In the genomic region with DNA sequence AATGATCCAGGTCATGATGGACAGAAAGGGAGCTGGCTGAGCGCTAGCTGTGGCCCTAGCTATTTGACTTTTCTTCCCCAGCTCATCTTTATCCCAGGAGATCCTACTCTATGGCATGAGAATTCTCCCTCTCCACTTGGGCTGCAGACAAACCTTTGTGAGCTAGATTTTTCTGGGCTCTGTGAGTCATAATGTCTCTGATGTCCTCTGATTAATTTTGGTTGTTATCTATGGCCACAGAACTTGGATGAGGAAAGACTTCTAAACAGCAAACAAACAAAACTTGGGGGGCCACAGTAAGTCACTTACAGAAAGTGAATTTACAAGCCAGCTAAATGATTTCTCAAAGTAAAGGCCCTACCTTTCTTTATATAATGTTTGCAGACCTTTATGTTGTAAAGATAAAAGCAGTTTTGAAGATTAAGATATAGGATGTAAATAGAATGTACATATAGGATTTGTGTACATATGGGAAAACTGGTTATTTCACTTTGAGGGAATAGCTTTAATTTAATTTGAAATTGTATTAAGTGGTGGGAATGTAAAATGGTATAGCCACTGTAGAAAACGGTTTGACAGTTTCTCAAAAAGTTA, we compare ENCODE assay signal across 20 cellular contexts. TPM values are rescaled to one million over a fixed set of nuclear protein-coding genes. Genes with fewer than 3 reads are reported as not detected.
DNase-seq lines count a peak whose midpoint lies in the region; FAIRE-seq and TF ChIP-seq lines count a peak whose summit lies in the region.
"Had no signal": no experiment of that assay in that cellular context is flagged by ENCODE, and none has a peak within 500 bp of the region (broad histone marks: within the 10 kb centered on the region; RNA-seq: fewer than 3 reads in every experiment).

No MANE protein-coding gene starts in this region.

- no peak overlapping the region for H3K4me3 Mint-ChIP-seq in CD14-positive monocyte
- H3K4me3 Mint-ChIP-seq: B cell; T-helper 1 cell treated with Interleukin-12 subunit alpha and Interleukin-12 subunit beta and Interleukin-4 antibody, amounts not matched to agents 30 μg/mL and 1 μg/mL, for 36 hours had no signal

- TF ChIP-seq CTCF in bronchial epithelial cell (IDR thresholded peaks at IDR 0.05; ENCODE audit: insufficient read depth, low read length, severe bottlenecking) (no peak), CD14-positive monocyte (IDR thresholded peaks at IDR 0.05) (no peak), BE2C (IDR thresholded peaks at IDR 0.05; ENCODE audit: low read depth, low read length) (no peak)

- no peaks in the 10 kb centered on the region for H3K27me3 ChIP-seq in bronchial epithelial cell (ENCODE audit: control insufficient read depth, insufficient read depth, low read length)
- H3K27me3 ChIP-seq in BE2C = no peaks in the 10 kb centered on the region
- H3K27me3 ChIP-seq: sigmoid colon, thyroid gland had no signal

- H3K4me3 ChIP-seq in bronchial epithelial cell (ENCODE audit: low read depth, low read length) (no peak overlapping the region), BE2C (ENCODE audit: low read depth, low read length) (no peak overlapping the region)
- H3K4me3 ChIP-seq: sigmoid colon, thyroid gland had no signal

- H3K27ac Mint-ChIP-seq in CD14-positive monocyte = no peak overlapping the region
- H3K27ac Mint-ChIP-seq: B cell; T-helper 1 cell treated with Interleukin-12 subunit alpha and Interleukin-12 subunit beta and Interleukin-4 antibody, amounts not matched to agents 30 μg/mL and 1 μg/mL, for 36 hours had no signal

- peaks cover 0 to 2% (median 0%) of the 10 kb centered on the region in 7 donors for H3K9me3 Mint-ChIP-seq in CD14-positive monocyte
- H3K9me3 Mint-ChIP-seq: T-helper 1 cell treated with Interleukin-12 subunit alpha and Interleukin-12 subunit beta and Interleukin-4 antibody, amounts not matched to agents 30 μg/mL and 1 μg/mL, for 36 hours had no signal

- no peak for FAIRE-seq in bronchial epithelial cell (lab: Jason Lieb, UNC)

- intact Hi-C loops in CD14-positive monocyte (cut with micrococcal nuclease) = no loop called here

- H3K9me3 ChIP-seq in BE2C = no peaks in the 10 kb centered on the region
- H3K9me3 ChIP-seq: sigmoid colon, thyroid gland had no signal

- H3K36me3 Mint-ChIP-seq in CD14-positive monocyte = no peaks in the 10 kb centered on the region

- DNase-seq in EL (peak; percentile 48), NCI-H226 (peak; percentile 26), bronchial epithelial cell (ENCODE audit: low read depth) (peak; percentile 56), myocyte (ENCODE audit: low read depth) (peak; percentile 50), superior temporal gyrus (ENCODE audit: extremely low spot score) (no peak), CD14-positive monocyte (ENCODE audit: low spot score) (no peak), BE2C (no peak)
- DNase-seq: activated CD4-positive, alpha-beta T cell treated with anti-CD3 and anti-CD28 coated beads for 4 hours; activated naive CD4-positive, alpha-beta T cell treated with anti-CD3 and anti-CD28 coated beads, Interleukin-2, amount 50 U/mL, for 16 hours; effector memory CD4-positive, alpha-beta T cell; head of caudate nucleus; MM.1S; NCI-H1436 treated with DMSO at 0.1 percent for 48 hours; NCI-H524 treated with DMSO at 0.1 percent for 48 hours; occipital lobe; SIG-M5; sigmoid colon; thyroid gland had no signal

- peaks cover 0 to 6% (median 0%) of the 10 kb centered on the region in 3 donors for H3K27me3 Mint-ChIP-seq in CD14-positive monocyte (ENCODE audit: low read depth in 3 of 3)
- H3K27me3 Mint-ChIP-seq: B cell had no signal

- peaks cover 22% of the 10 kb centered on the region for H3K4me1 ChIP-seq in BE2C

- peaks cover 7% of the 10 kb centered on the region for H3K4me1 Mint-ChIP-seq in CD14-positive monocyte
- H3K4me1 Mint-ChIP-seq: B cell had no signal

- no peaks in the 10 kb centered on the region for H3K36me3 ChIP-seq in bronchial epithelial cell (ENCODE audit: control insufficient read depth, insufficient read depth, low read length)
- no peaks in the 10 kb centered on the region; the same call in 1 of the 2 replicates for H3K36me3 ChIP-seq in BE2C
- H3K36me3 ChIP-seq: sigmoid colon, thyroid gland had no signal

RNA-seq across cellular contexts. Expression of a gene that starts 10.4 kb away (rescaled TPM):
- total RNA-seq in bronchial epithelial cell = 152 and 264 TPM in 2 replicates
- 19.0 and 21.2 TPM in 2 replicates for total RNA-seq in myocyte
- 18.2 TPM for polyA plus RNA-seq in myocyte (2012)
- under 1 TPM; 0.33 to 0.91 TPM for polyA plus RNA-seq in CD14-positive monocyte
- polyA plus RNA-seq in BE2C (2012; ENCODE audit: insufficient read depth, insufficient read length, low read depth) = 44.0 TPM

Comparison
In these comparisons a context has a peak if more than half of its experiments do, and no peak if none do; other contexts are left out.
1. DNase-seq: peak in EL (single experiment), NCI-H226 (single experiment), bronchial epithelial cell (single experiment) and myocyte (single experiment); none in superior temporal gyrus (single experiment), CD14-positive monocyte (single experiment) and BE2C (single experiment).